In the genomic region with DNA sequence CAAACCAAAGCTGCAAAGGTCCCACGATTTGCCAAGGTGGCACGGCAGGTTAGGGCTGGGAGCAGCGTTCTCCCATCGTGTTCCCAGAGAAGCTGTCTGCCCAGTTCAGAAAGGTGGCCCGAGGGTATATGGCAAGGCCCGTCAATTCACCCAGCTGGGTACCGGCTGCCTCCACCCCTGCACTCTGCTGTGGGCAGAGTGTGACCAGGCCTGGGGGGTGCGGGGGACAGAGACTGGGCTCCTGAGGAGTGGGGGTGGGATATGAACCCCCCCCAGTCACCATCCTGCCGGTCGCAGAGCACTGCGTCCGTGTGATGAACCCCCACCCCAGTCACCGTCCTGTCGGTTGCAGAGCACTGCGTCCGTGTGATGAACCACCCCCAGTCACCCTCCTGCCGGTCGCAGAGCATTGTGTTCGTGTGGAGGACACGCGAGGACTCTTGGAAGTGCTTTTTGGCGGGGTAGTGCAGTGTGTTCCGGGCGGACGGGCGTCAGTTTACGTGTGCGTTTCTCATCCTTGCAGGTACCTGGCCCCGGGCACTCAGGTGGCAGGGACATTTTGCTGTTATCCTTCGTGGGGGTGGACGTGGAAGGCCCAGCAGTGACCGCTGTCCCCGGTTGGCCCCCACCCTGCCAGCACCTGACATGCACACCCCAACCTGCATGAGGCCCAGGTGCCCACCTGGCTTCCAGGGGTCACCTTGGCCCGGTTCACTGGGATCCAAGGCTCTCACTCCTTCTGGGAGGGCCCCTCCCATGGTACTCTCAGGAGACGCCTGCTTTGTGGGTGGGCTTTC, we compare ENCODE assay signal across 12 cellular contexts. TPM values are rescaled to one million over a fixed set of nuclear protein-coding genes. Genes with fewer than 3 reads are reported as not detected.
DNase-seq lines count a peak whose midpoint lies in the region; ATAC-seq and TF ChIP-seq lines count a peak whose summit lies in the region.
"Had no signal": no experiment of that assay in that cellular context is flagged by ENCODE, and none has a peak within 500 bp of the region (broad histone marks: within the 10 kb centered on the region; RNA-seq: fewer than 3 reads in every experiment).

No MANE protein-coding gene starts in this region.

- H3K79me2 ChIP-seq in trophoblast cell (ENCODE audit: control insufficient read depth, insufficient read depth, low read length, poor library complexity): peaks cover 28% of the 10 kb centered on the region

- 98% methylated on average over 21 of the region's 35 CpGs; no CpG with 5 or more reads in 1 of the 2 experiments for WGBS in IMR-90 (ENCODE audit: extremely low coverage in 2 of 2, insufficient read length in 1 of 2), 2 experiments
- no CpG with 5 or more reads among the region's 35 CpGs for WGBS in trophoblast cell (ENCODE audit: extremely low coverage, insufficient coverage, insufficient read length)

- H3K27me3 Mint-ChIP-seq in Caco-2 (ENCODE audit: insufficient read depth, unreplicated experiment) (no peaks in the 10 kb centered on the region), chondrocyte (ENCODE audit: low read depth) (no peaks in the 10 kb centered on the region)
- H3K27me3 Mint-ChIP-seq: stimulated activated naive CD8-positive, alpha-beta T cell treated with anti-CD3 and anti-CD28 coated beads, Interleukin-15, amount 100 ng/mL, for 72 hours had no signal

- H3K27ac ChIP-seq in IMR-90 (ENCODE audit: insufficient read depth, low read length) (no peak overlapping the region), caudate nucleus (ENCODE audit: low read depth, low read length) (peak overlapping the region; percentile 18), trophoblast cell (ENCODE audit: low read depth, low read length) (no peak overlapping the region)

- H3K14ac ChIP-seq in IMR-90 (replicated peaks; ENCODE audit: low read depth, low read length): no peak overlapping the region
- H3K14ac ChIP-seq in trophoblast cell (ENCODE audit: low read length): no peak overlapping the region

- in situ Hi-C loops in IMR-90 (cut with MboI; ENCODE audit: low sequenced_read_pairs): no loop called here

- CTCF ChIA-PET in Caco-2 (lab: Charles Lee): interaction anchor here (0.5 kb wide), 1 partner anchor 20 kb away, joined by 3 read pairs; no protein-coding TSS in a partner anchor
- CTCF ChIA-PET in IMR-90 (lab: Yijun Ruan, JAX): no interaction called here

- H3K4me2 ChIP-seq in IMR-90 (ENCODE audit: low read depth, low read length): no peak overlapping the region
- no peak overlapping the region for H3K4me2 ChIP-seq in trophoblast cell (ENCODE audit: low read length)

- H3K27me3 ChIP-seq in Caco-2 (replicated peaks; ENCODE audit: control insufficient read depth, insufficient read depth, low read length) (no peaks in the 10 kb centered on the region), IMR-90 (ENCODE audit: control insufficient read depth, insufficient read depth, low read length) (no peaks in the 10 kb centered on the region), trophoblast cell (ENCODE audit: insufficient read depth, low read length) (no peaks in the 10 kb centered on the region)
- H3K27me3 ChIP-seq: spleen had no signal

- intact Hi-C loops in Caco-2 (cut with micrococcal nuclease; ENCODE audit: unreplicated experiment) (no loop called here), IMR-90 (cut with micrococcal nuclease) (no loop called here)

- no peaks in the 10 kb centered on the region for H3K9me3 ChIP-seq in Caco-2
- H3K9me3 ChIP-seq in IMR-90 (ENCODE audit: control insufficient read depth, insufficient read depth, low read length): no peaks in the 10 kb centered on the region
- no peaks in the 10 kb centered on the region for H3K9me3 ChIP-seq in trophoblast cell (ENCODE audit: insufficient read depth, low read depth, low read length)
- H3K9me3 ChIP-seq: spleen had no signal

- peaks cover 3% of the 10 kb centered on the region for H3K36me3 ChIP-seq in Caco-2 (ENCODE audit: control insufficient read depth, insufficient read depth, low read length)
- peaks cover 3% of the 10 kb centered on the region for H3K36me3 ChIP-seq in IMR-90 (ENCODE audit: control insufficient read depth, insufficient read depth, low read length)
- H3K36me3 ChIP-seq in trophoblast cell (ENCODE audit: control insufficient read depth in 1 of 2, insufficient read depth in 2 of 2, low read length in 2 of 2): peaks cover 8% of the 10 kb centered on the region in 2 experiments

- H2AFZ ChIP-seq in IMR-90 (replicated peaks; ENCODE audit: low read length, poor library complexity) (no peak overlapping the region), trophoblast cell (ENCODE audit: insufficient read depth, low read length, poor library complexity) (no peak overlapping the region)

- H2BK12ac ChIP-seq in trophoblast cell (ENCODE audit: low read length): no peak overlapping the region

- H3K4me1 ChIP-seq in Caco-2: peaks cover 77% of the 10 kb centered on the region
- H3K4me1 ChIP-seq in IMR-90 (ENCODE audit: control insufficient read depth, insufficient read depth, low read length): peaks cover 14% of the 10 kb centered on the region
- peaks cover 53 to 68% of the 10 kb centered on the region in 2 experiments for H3K4me1 ChIP-seq in trophoblast cell (ENCODE audit: control insufficient read depth in 1 of 2, insufficient read depth in 2 of 2, low read length in 2 of 2)

- H4K8ac ChIP-seq in IMR-90 (ENCODE audit: low read depth in 2 of 2, low read length in 2 of 2) (no peak overlapping the region), trophoblast cell (ENCODE audit: low read depth, low read length) (no peak overlapping the region)

- TF ChIP-seq CTCF in Caco-2 (IDR thresholded peaks at IDR 0.05; ENCODE audit: insufficient read depth in 1 of 2, low read depth in 1 of 2, low read length in 1 of 2, severe bottlenecking in 1 of 2, unreplicated experiment in 1 of 2): no peak
- TF ChIP-seq CTCF in IMR-90 (conservative IDR thresholded peaks at IDR 0.05; ENCODE audit: low read depth, low read length): no peak
- TF ChIP-seq CTCF in chondrocyte (IDR thresholded peaks at IDR 0.05): no peak

- TF ChIP-seq POLR2A in IMR-90 (IDR thresholded peaks at IDR 0.05; ENCODE audit: low read depth, low read length): no peak

- H2AK9ac ChIP-seq in IMR-90 (replicated peaks; ENCODE audit: low read depth, low read length, poor library complexity): peak overlapping the region; percentile 42

- H2AK5ac ChIP-seq in IMR-90 (ENCODE audit: low read depth, low read length) (peak overlapping the region; percentile 59; the same call in 1 of the 2 replicates), trophoblast cell (ENCODE audit: low read length) (no peak overlapping the region)

- peaks cover 18% of the 10 kb centered on the region for H4K20me1 ChIP-seq in IMR-90 (ENCODE audit: insufficient read depth, low read length)

- H3K9ac ChIP-seq in IMR-90 (ENCODE audit: low read depth, low read length) (no peak overlapping the region), trophoblast cell (ENCODE audit: low read length) (no peak overlapping the region)

- no peak overlapping the region for H4K12ac ChIP-seq in trophoblast cell (ENCODE audit: low read depth, low read length)

- peaks cover 66% of the 10 kb centered on the region for H3K36me3 Mint-ChIP-seq in Caco-2 (ENCODE audit: insufficient read depth, unreplicated experiment)
- H3K36me3 Mint-ChIP-seq in chondrocyte (ENCODE audit: low read depth): peaks cover 1% of the 10 kb centered on the region

- H3K4me3 ChIP-seq in Caco-2 (ENCODE audit: low read depth, low read length) (no peak overlapping the region), IMR-90 (ENCODE audit: insufficient read depth, low read depth, low read length) (no peak overlapping the region), trophoblast cell (ENCODE audit: low read depth, low read length) (peak overlapping the region; percentile 18)
- H3K4me3 ChIP-seq: lung had no signal

- no peak overlapping the region for H4K5ac ChIP-seq in IMR-90 (ENCODE audit: low read depth, low read length)

- DNase-seq in Caco-2 (no peak), IMR-90 (no peak), caudate nucleus (lab: John Stamatoyannopoulos, UW) (no peak), trophoblast cell (no peak), chondrocyte (ENCODE audit: low spot score) (no peak), EL (no peak), NCI-H1105 (lab: John Stamatoyannopoulos, UW) (no peak)
- DNase-seq in central memory CD4-positive, alpha-beta T cell: no peak
- DNase-seq: GDM1; spleen; stimulated activated naive CD8-positive, alpha-beta T cell treated with anti-CD3 and anti-CD28 coated beads, Interleukin-15, amount 100 ng/mL, for 72 hours had no signal

- peaks cover 25% of the 10 kb centered on the region for H3K4me1 Mint-ChIP-seq in Caco-2 (ENCODE audit: low read depth, unreplicated experiment)
- peaks cover 20% of the 10 kb centered on the region for H3K4me1 Mint-ChIP-seq in chondrocyte (ENCODE audit: low read depth)

- BruUV-seq in Caco-2 (replicated peaks; lab: Mats Ljungman, UMichigan) (no TSS peak), IMR-90 (replicated peaks; lab: Mats Ljungman, UMichigan) (no TSS peak)

- H3K4ac ChIP-seq in IMR-90 (ENCODE audit: low read depth, low read length) (no peak overlapping the region), trophoblast cell (ENCODE audit: low read depth, low read length) (no peak overlapping the region)

- H3K9me3 Mint-ChIP-seq in Caco-2 (ENCODE audit: unreplicated experiment) (no peaks in the 10 kb centered on the region), chondrocyte (ENCODE audit: low read depth) (no peaks in the 10 kb centered on the region)
- H3K9me3 Mint-ChIP-seq: stimulated activated naive CD8-positive, alpha-beta T cell treated with anti-CD3 and anti-CD28 coated beads, Interleukin-15, amount 100 ng/mL, for 72 hours had no signal

- H2BK120ac ChIP-seq in IMR-90 (ENCODE audit: low read depth, low read length) (no peak overlapping the region), trophoblast cell (ENCODE audit: insufficient read depth, low read length, poor library complexity) (no peak overlapping the region)

- no peak overlapping the region for H2BK15ac ChIP-seq in IMR-90 (ENCODE audit: low read depth, low read length)

- no peak overlapping the region for H3K56ac ChIP-seq in IMR-90 (ENCODE audit: extremely low read depth, insufficient read depth, low read length)

- peaks cover 5% of the 10 kb centered on the region; the same call in 1 of the 2 replicates for H3K9me1 ChIP-seq in IMR-90 (ENCODE audit: insufficient read depth, low read length)

- H3K23ac ChIP-seq in IMR-90 (ENCODE audit: low read depth, low read length): no peak overlapping the region
- no peak overlapping the region for H3K23ac ChIP-seq in trophoblast cell (ENCODE audit: low read length)

- dilution Hi-C loops in IMR-90 (cut with HindIII; ENCODE audit: low sequenced_read_pairs, unreplicated experiment): no loop called here

- POLR2A ChIA-PET in Caco-2 (lab: Charles Lee) (no interaction called here), IMR-90 (lab: Charles Lee; ENCODE audit: unreplicated experiment) (no interaction called here)

- H2BK5ac ChIP-seq in IMR-90 (ENCODE audit: low read depth, low read length, poor library complexity, severe bottlenecking) (no peak overlapping the region), trophoblast cell (ENCODE audit: low read depth, low read length, poor library complexity) (no peak overlapping the region)

- H4K91ac ChIP-seq in IMR-90 (ENCODE audit: insufficient read depth, low read depth, low read length): no peak overlapping the region
- H4K91ac ChIP-seq in trophoblast cell (ENCODE audit: low read depth, low read length): no peak overlapping the region

- H3K27ac Mint-ChIP-seq in Caco-2 (ENCODE audit: unreplicated experiment) (peak overlapping the region; percentile 86), chondrocyte (ENCODE audit: unreplicated experiment) (no peak overlapping the region)

- peak overlapping the region; percentile 19 for H3K4me3 Mint-ChIP-seq in Caco-2 (ENCODE audit: unreplicated experiment)
- H3K4me3 Mint-ChIP-seq in chondrocyte (ENCODE audit: unreplicated experiment): no peak overlapping the region

- no peak for TF ChIP-seq RAD21 in IMR-90 (IDR thresholded peaks at IDR 0.05; ENCODE audit: low read length)

- no peak overlapping the region for H2BK20ac ChIP-seq in IMR-90 (ENCODE audit: low read depth, low read length)

- H3K18ac ChIP-seq in IMR-90 (ENCODE audit: low read depth, low read length) (no peak overlapping the region), trophoblast cell (ENCODE audit: low read length) (no peak overlapping the region)

- ATAC-seq in IMR-90 (ENCODE audit: low read depth): no peak
- ATAC-seq: stimulated activated naive CD8-positive, alpha-beta T cell treated with anti-CD3 and anti-CD28 coated beads, Interleukin-15, amount 100 ng/mL, for 72 hours had no signal

- H3K79me1 ChIP-seq in IMR-90 (ENCODE audit: low read depth in 1 of 2, low read length in 2 of 2): peaks cover 0 to 36% of the 10 kb centered on the region in 2 experiments; a peak in 3 of 4 replicates
- peaks cover 39% of the 10 kb centered on the region for H3K79me1 ChIP-seq in trophoblast cell (ENCODE audit: low read length)

RNA-seq across cellular contexts. Expression of a gene that starts 2.7 kb away (rescaled TPM):
- total RNA-seq in Caco-2 (2022) (330 and 359 TPM in 2 replicates), IMR-90 (2012; rRNA removed) (12.4 and 15.3 TPM in 2 replicates), chondrocyte (132 to 145 TPM (median 141 TPM) in 3 replicates)
- polyA plus RNA-seq in IMR-90 (2012; rRNA removed): 56.0 and 68.5 TPM in 2 replicates
- polyA plus RNA-seq in IMR-90 (2012; cell fraction: cytosol; rRNA removed): 22.8 and 57.7 TPM in 2 replicates
- polyA plus RNA-seq in IMR-90 (2012; cell fraction: nucleus; rRNA removed; ENCODE audit: low replicate concordance): 126 and 440 TPM in 2 replicates
- polyA plus RNA-seq in trophoblast cell (2013): 120 and 124 TPM in 2 replicates

RNA-seq across cellular contexts. Expression of a gene that starts 35.1 kb away (rescaled TPM):
- total RNA-seq in Caco-2 (2022) (129 TPM in 2 replicates), IMR-90 (2012; rRNA removed) (26.9 and 29.0 TPM in 2 replicates), chondrocyte (64.0 to 78.4 TPM (median 68.4 TPM) in 3 replicates)
- polyA plus RNA-seq in IMR-90 (2012; rRNA removed): 76.9 and 95.3 TPM in 2 replicates
- 60.1 and 65.0 TPM in 2 replicates for polyA plus RNA-seq in IMR-90 (2012; cell fraction: cytosol; rRNA removed)
- 435 and 1,044 TPM in 2 replicates for polyA plus RNA-seq in IMR-90 (2012; cell fraction: nucleus; rRNA removed; ENCODE audit: low replicate concordance)
- 23.6 and 26.7 TPM in 2 replicates for polyA plus RNA-seq in trophoblast cell (2013)

RNA-seq across cellular contexts. Expression of a gene that starts 49.0 kb away (rescaled TPM):
- total RNA-seq in Caco-2 (2022) (185 and 195 TPM in 2 replicates), IMR-90 (2012; rRNA removed) (177 and 181 TPM in 2 replicates), chondrocyte (79.8 to 103 TPM (median 82.8 TPM) in 3 replicates)
- 157 and 168 TPM in 2 replicates for polyA plus RNA-seq in IMR-90 (2012; rRNA removed)
- polyA plus RNA-seq in IMR-90 (2012; cell fraction: cytosol; rRNA removed): 93.5 and 156 TPM in 2 replicates
- polyA plus RNA-seq in IMR-90 (2012; cell fraction: nucleus; rRNA removed; ENCODE audit: low replicate concordance): 234 and 517 TPM in 2 replicates
- 75.8 and 78.1 TPM in 2 replicates for polyA plus RNA-seq in trophoblast cell (2013)

RNA-seq across cellular contexts. Expression of a gene that starts 49.1 kb away (rescaled TPM):
- total RNA-seq in Caco-2 (2022) (33.0 and 35.5 TPM in 2 replicates), IMR-90 (2012; rRNA removed) (6.8 and 8.6 TPM in 2 replicates), chondrocyte (29.7 to 47.4 TPM (median 45.2 TPM) in 3 replicates)
- 47.3 and 51.1 TPM in 2 replicates for polyA plus RNA-seq in IMR-90 (2012; rRNA removed)
- polyA plus RNA-seq in IMR-90 (2012; cell fraction: cytosol; rRNA removed): 27.2 and 51.3 TPM in 2 replicates
- 271 and 643 TPM in 2 replicates for polyA plus RNA-seq in IMR-90 (2012; cell fraction: nucleus; rRNA removed; ENCODE audit: low replicate concordance)
- 26.3 and 27.2 TPM in 2 replicates for polyA plus RNA-seq in trophoblast cell (2013)
